Comparison of ENCODE assay signal across 8 cellular contexts in genomic region chr1:110207831-110208230, GRCh38. TPM values are rescaled to one million over a fixed set of nuclear protein-coding genes. Genes with fewer than 3 reads are reported as not detected.
DNase-seq lines count a peak whose midpoint lies in the region; ATAC-seq, FAIRE-seq and TF ChIP-seq lines count a peak whose summit lies in the region.

No MANE protein-coding gene starts in this region.

- dilution Hi-C loops in endothelial cell of umbilical vein (cut with MboI; ENCODE audit: extremely low pct_ligation_motif_present, low sequenced_read_pairs) = no loop called here

- peak overlapping the region; percentile 1 to 96 (median 88) for H3K27ac Mint-ChIP-seq in naive thymus-derived CD4-positive, alpha-beta T cell
- H3K27ac Mint-ChIP-seq in stimulated activated naive B cell treated with anti-CD40 and anti-IgM and Interleukin-4, amounts not matched to agents 10 μg/mL and 1 μg/mL and 100 μg/mL, for 72 hours = no peak overlapping the region

- H3K36me3 ChIP-seq in endothelial cell of umbilical vein (ENCODE audit: control insufficient read depth in 2 of 2, extremely low read depth in 1 of 2, insufficient read depth in 2 of 2, low read length in 2 of 2) = no peaks in the 10 kb centered on the region
- H3K36me3 ChIP-seq in naive thymus-derived CD4-positive, alpha-beta T cell (ENCODE audit: control insufficient read depth in 2 of 3, insufficient read depth in 3 of 3, low read length in 3 of 3) = no peaks in the 10 kb centered on the region

- POLR2A ChIA-PET in endothelial cell of umbilical vein (lab: Charles Lee) = interaction anchor here (1.9 kb wide), 1 partner anchor 105 kb away, joined by 9 read pairs; no protein-coding TSS in a partner anchor
- POLR2A ChIA-PET in naive thymus-derived CD4-positive, alpha-beta T cell (lab: Charles Lee) = interaction anchor here (0.7 to 7.7 kb wide), 7 partner anchors 10 to 253 kb away, joined by 3 to 118 read pairs (median 8); partner anchors contain the start of gene RBM15

- no peak overlapping the region for H3K9ac ChIP-seq in endothelial cell of umbilical vein (replicated peaks; ENCODE audit: extremely low read depth, insufficient read depth, low read length)

- FAIRE-seq in endothelial cell of umbilical vein (lab: Jason Lieb, UNC) = peak; percentile 95

- peak; percentile 44 for ATAC-seq in naive thymus-derived CD4-positive, alpha-beta T cell
- ATAC-seq in stimulated activated naive B cell treated with anti-CD40 and anti-IgM and Interleukin-4, amounts not matched to agents 10 μg/mL and 1 μg/mL and 100 μg/mL, for 72 hours (replicated peaks) = peak; percentile 35 to 48
- ATAC-seq in HG02973 (IDR thresholded peaks at IDR 0.05; ENCODE audit: unreplicated experiment) = no peak

- H2AFZ ChIP-seq in endothelial cell of umbilical vein (ENCODE audit: low read depth, low read length) = no peak overlapping the region

- BruUV-seq in endothelial cell of umbilical vein (replicated peaks; lab: Mats Ljungman, UMichigan) = no TSS peak

- peak overlapping the region in 8 of 10 donors; percentile 1 to 57 (median 36) for H3K4me3 Mint-ChIP-seq in naive thymus-derived CD4-positive, alpha-beta T cell
- H3K4me3 Mint-ChIP-seq in stimulated activated naive B cell treated with anti-CD40 and anti-IgM and Interleukin-4, amounts not matched to agents 10 μg/mL and 1 μg/mL and 100 μg/mL, for 72 hours = no peak overlapping the region

- H4K20me1 ChIP-seq in endothelial cell of umbilical vein (replicated peaks; ENCODE audit: control insufficient read depth, extremely low read depth, insufficient read depth, low read length) = no peaks in the 10 kb centered on the region

- H3K27ac ChIP-seq in endothelial cell of umbilical vein (ENCODE audit: insufficient read depth, low read depth, low read length) = no peak overlapping the region
- H3K27ac ChIP-seq in naive thymus-derived CD4-positive, alpha-beta T cell (ENCODE audit: low read depth, low read length) = peak overlapping the region; percentile 5

- H3K9me3 ChIP-seq in endothelial cell of umbilical vein (replicated peaks; ENCODE audit: control insufficient read depth, insufficient read depth, low read length) = no peaks in the 10 kb centered on the region
- H3K9me3 ChIP-seq in naive thymus-derived CD4-positive, alpha-beta T cell (ENCODE audit: control insufficient read depth in 2 of 3, low read length in 3 of 3) = no peaks in the 10 kb centered on the region

- H3K9me1 ChIP-seq in endothelial cell of umbilical vein (replicated peaks; ENCODE audit: control insufficient read depth, extremely low read depth, insufficient read depth, low read length) = no peaks in the 10 kb centered on the region

- no peaks in the 10 kb centered on the region for H3K9me3 Mint-ChIP-seq in naive thymus-derived CD4-positive, alpha-beta T cell
- peaks cover 0 to 1% of the 10 kb centered on the region in 2 donors for H3K9me3 Mint-ChIP-seq in stimulated activated naive B cell treated with anti-CD40 and anti-IgM and Interleukin-4, amounts not matched to agents 10 μg/mL and 1 μg/mL and 100 μg/mL, for 72 hours

- CTCF ChIA-PET in endothelial cell of umbilical vein (lab: Charles Lee) = interaction anchor here (0.5 to 18.2 kb wide), 70 partner anchors 9 to 321 kb away, joined by 3 to 1577 read pairs (median 5); partner anchors contain the start of genes LAMTOR5, RBM15 and SLC16A4
- CTCF ChIA-PET in naive thymus-derived CD4-positive, alpha-beta T cell (lab: Charles Lee) = interaction anchor here (0.6 to 5.2 kb wide), 28 partner anchors 9 to 716 kb away, joined by 3 to 252 read pairs (median 4); partner anchors contain the start of genes LAMTOR5 and RBM15

- H3K27me3 ChIP-seq in endothelial cell of umbilical vein (ENCODE audit: control insufficient read depth in 2 of 2, insufficient read depth in 2 of 2, low read length in 2 of 2) = peaks cover 0 to 6% of the 10 kb centered on the region in 2 experiments
- H3K27me3 ChIP-seq in naive thymus-derived CD4-positive, alpha-beta T cell (ENCODE audit: control insufficient read depth in 2 of 2, insufficient read depth in 2 of 2, low read length in 2 of 2) = no peaks in the 10 kb centered on the region

- no peaks in the 10 kb centered on the region for H3K79me2 ChIP-seq in endothelial cell of umbilical vein (ENCODE audit: control insufficient read depth, insufficient read depth, low read length)

- no peak overlapping the region for H3K4me2 ChIP-seq in endothelial cell of umbilical vein (ENCODE audit: insufficient read depth, low read length)

- peak; percentile 95 for TF ChIP-seq CTCF in AG09319 (IDR thresholded peaks at IDR 0.05; ENCODE audit: low read depth, low read length)
- peak; percentile 79 to 91 for TF ChIP-seq CTCF in endothelial cell of umbilical vein (IDR thresholded peaks at IDR 0.05; ENCODE audit: extremely low read depth in 1 of 2, insufficient read depth in 1 of 2, low read depth in 1 of 2, low read length in 2 of 2)

- peaks cover 28 to 53% (median 46%) of the 10 kb centered on the region in 7 donors for H3K4me1 Mint-ChIP-seq in naive thymus-derived CD4-positive, alpha-beta T cell
- peaks cover 16 to 39% of the 10 kb centered on the region in 2 donors for H3K4me1 Mint-ChIP-seq in stimulated activated naive B cell treated with anti-CD40 and anti-IgM and Interleukin-4, amounts not matched to agents 10 μg/mL and 1 μg/mL and 100 μg/mL, for 72 hours

- no peak overlapping the region for H3K4me3 ChIP-seq in endothelial cell of umbilical vein (replicated peaks in 1 of 3; ENCODE audit: insufficient read depth in 1 of 3, low read depth in 1 of 3, low read length in 3 of 3)
- H3K4me3 ChIP-seq in naive thymus-derived CD4-positive, alpha-beta T cell (ENCODE audit: low read length) = no peak overlapping the region

- no peak for DNase-seq in AG09319 (ENCODE audit: extremely low read depth, low read depth)
- peak; percentile 68 for DNase-seq in GM19238 (ENCODE audit: insufficient read length, low spot score)
- DNase-seq in NCI-H82 (lab: John Stamatoyannopoulos, UW) = peak; percentile 91
- DNase-seq in activated CD8-positive, alpha-beta memory T cell treated with anti-CD3 and anti-CD28 coated beads, Interleukin-2, amount 50 U/mL, for 1 hour (ENCODE audit: extremely low read depth) = peak; percentile 49
- peak; percentile 49 for DNase-seq in endothelial cell of umbilical vein (ENCODE audit: low read depth, low spot score)
- peak; percentile 66 to 83 (median 79) for DNase-seq in naive thymus-derived CD4-positive, alpha-beta T cell
- peak; percentile 41 for DNase-seq in stimulated activated naive B cell treated with anti-CD40 and anti-IgM and Interleukin-4, amounts not matched to agents 10 μg/mL and 1 μg/mL and 100 μg/mL, for 72 hours

- no peak for TF ChIP-seq POLR2A in endothelial cell of umbilical vein (IDR thresholded peaks at IDR 0.05; ENCODE audit: low read depth, low read length)

- H3K4me1 ChIP-seq in endothelial cell of umbilical vein (ENCODE audit: control insufficient read depth, extremely low read depth, insufficient read depth, low read length) = peaks cover 9% of the 10 kb centered on the region
- H3K4me1 ChIP-seq in naive thymus-derived CD4-positive, alpha-beta T cell (ENCODE audit: control insufficient read depth in 2 of 2, insufficient read depth in 2 of 2, low read length in 2 of 2) = peaks cover 14 to 30% of the 10 kb centered on the region in 2 donors

- H3K27me3 Mint-ChIP-seq in naive thymus-derived CD4-positive, alpha-beta T cell = peaks cover 0 to 13% (median 0%) of the 10 kb centered on the region in 5 donors
- peaks cover 0 to 6% of the 10 kb centered on the region in 2 donors for H3K27me3 Mint-ChIP-seq in stimulated activated naive B cell treated with anti-CD40 and anti-IgM and Interleukin-4, amounts not matched to agents 10 μg/mL and 1 μg/mL and 100 μg/mL, for 72 hours

- intact Hi-C loops in endothelial cell of umbilical vein (cut with micrococcal nuclease) = loop anchor here (1.0 kb wide), 1 partner anchor 104 kb away; no protein-coding TSS in a partner anchor
- intact Hi-C loops in naive thymus-derived CD4-positive, alpha-beta T cell (cut with micrococcal nuclease) = loop anchor here (1.0 to 10.0 kb wide), 8 partner anchors 39 to 996 kb away; partner anchors contain the start of genes ATXN7L2 (in 1 of the 2) and SARS1 (in 1 of the 2)

- peaks cover 0 to 4% (median 0%) of the 10 kb centered on the region in 5 donors for H3K36me3 Mint-ChIP-seq in naive thymus-derived CD4-positive, alpha-beta T cell
- no peaks in the 10 kb centered on the region for H3K36me3 Mint-ChIP-seq in stimulated activated naive B cell treated with anti-CD40 and anti-IgM and Interleukin-4, amounts not matched to agents 10 μg/mL and 1 μg/mL and 100 μg/mL, for 72 hours

TF ChIP-seq in endothelial cell of umbilical vein, 7 proteins besides CTCF, POLR2A, EP300 and RAD21 (continues in another document):
- TF ChIP-seq, protein P1, sequence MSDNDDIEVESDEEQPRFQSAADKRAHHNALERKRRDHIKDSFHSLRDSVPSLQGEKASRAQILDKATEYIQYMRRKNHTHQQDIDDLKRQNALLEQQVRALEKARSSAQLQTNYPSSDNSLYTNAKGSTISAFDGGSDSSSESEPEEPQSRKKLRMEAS (IDR thresholded peaks at IDR 0.05; ENCODE audit: insufficient read depth, insufficient read length) = no peak
- TF ChIP-seq JUN (IDR thresholded peaks at IDR 0.05; ENCODE audit: borderline replicate concordance, insufficient read depth, insufficient read length, low read depth) = no peak

RNA-seq across cellular contexts. Expression of gene KCNC4, which starts 2.3 kb away (rescaled TPM):
- 12.3 and 22.5 TPM in 2 replicates for total RNA-seq in endothelial cell of umbilical vein
- polyA plus RNA-seq in endothelial cell of umbilical vein = 6.7 and 7.3 TPM in 2 replicates
- 4.8 and 5.6 TPM in 2 replicates for polyA plus RNA-seq in endothelial cell of umbilical vein (2011; cell fraction: cytosol; rRNA removed)
- 15.1 and 17.0 TPM in 2 replicates for polyA plus RNA-seq in endothelial cell of umbilical vein (2011; cell fraction: nucleus; rRNA removed)
- polyA plus RNA-seq in endothelial cell of umbilical vein (2012) = 6.3 and 7.9 TPM in 2 replicates
- 7.6 and 7.9 TPM in 2 replicates for polyA minus RNA-seq in endothelial cell of umbilical vein
- 1.9 TPM for polyA minus RNA-seq in endothelial cell of umbilical vein (2011; cell fraction: cytosol; rRNA and poly(A)+ RNA removed)
- 11.0 and 13.2 TPM in 2 replicates for polyA minus RNA-seq in endothelial cell of umbilical vein (2011; cell fraction: nucleus; rRNA and poly(A)+ RNA removed)
- total RNA-seq in naive thymus-derived CD4-positive, alpha-beta T cell = 10 to 100 TPM in 4 of 5 experiments, 1 to 10 TPM in 1; 5.8 to 18.2 (median 12.4) TPM
- 1 to 10 TPM; 1.6 to 2.1 TPM for polyA plus RNA-seq in naive thymus-derived CD4-positive, alpha-beta T cell

RNA-seq across cellular contexts. Expression of gene SLC6A17, which starts 57.5 kb away (rescaled TPM):
- 0.05 TPM in 1 of 2 replicates, not detected in the other for total RNA-seq in endothelial cell of umbilical vein
- polyA plus RNA-seq in endothelial cell of umbilical vein = 0.02 and 0.03 TPM in 2 replicates
- polyA plus RNA-seq in endothelial cell of umbilical vein (2011; cell fraction: cytosol; rRNA removed) = 0.01 TPM in 2 replicates
- polyA plus RNA-seq in endothelial cell of umbilical vein (2011; cell fraction: nucleus; rRNA removed) = 0.04 TPM in 1 of 2 replicates, not detected in the other
- polyA plus RNA-seq in endothelial cell of umbilical vein (2012) = 0.04 TPM in 2 replicates
- polyA minus RNA-seq in endothelial cell of umbilical vein = 0.10 and 0.30 TPM in 2 replicates
- polyA minus RNA-seq in endothelial cell of umbilical vein (2011; cell fraction: cytosol; rRNA and poly(A)+ RNA removed) = not detected
- polyA minus RNA-seq in endothelial cell of umbilical vein (2011; cell fraction: nucleus; rRNA and poly(A)+ RNA removed) = not detected in 2 replicates
- total RNA-seq in naive thymus-derived CD4-positive, alpha-beta T cell = not detected
- not detected for polyA plus RNA-seq in naive thymus-derived CD4-positive, alpha-beta T cell

Comparison
In these comparisons a context has a peak if more than half of its experiments do, and no peak if none do; other contexts are left out.
1. H3K4me3 Mint-ChIP-seq: peak in naive thymus-derived CD4-positive, alpha-beta T cell (8 of 10); none in stimulated activated naive B cell treated with anti-CD40 and anti-IgM and Interleukin-4, amounts not matched to agents 10 μg/mL and 1 μg/mL and 100 μg/mL, for 72 hours (0 of 2).